ENCODE assay signal across 8 cellular contexts in the genomic region with DNA sequence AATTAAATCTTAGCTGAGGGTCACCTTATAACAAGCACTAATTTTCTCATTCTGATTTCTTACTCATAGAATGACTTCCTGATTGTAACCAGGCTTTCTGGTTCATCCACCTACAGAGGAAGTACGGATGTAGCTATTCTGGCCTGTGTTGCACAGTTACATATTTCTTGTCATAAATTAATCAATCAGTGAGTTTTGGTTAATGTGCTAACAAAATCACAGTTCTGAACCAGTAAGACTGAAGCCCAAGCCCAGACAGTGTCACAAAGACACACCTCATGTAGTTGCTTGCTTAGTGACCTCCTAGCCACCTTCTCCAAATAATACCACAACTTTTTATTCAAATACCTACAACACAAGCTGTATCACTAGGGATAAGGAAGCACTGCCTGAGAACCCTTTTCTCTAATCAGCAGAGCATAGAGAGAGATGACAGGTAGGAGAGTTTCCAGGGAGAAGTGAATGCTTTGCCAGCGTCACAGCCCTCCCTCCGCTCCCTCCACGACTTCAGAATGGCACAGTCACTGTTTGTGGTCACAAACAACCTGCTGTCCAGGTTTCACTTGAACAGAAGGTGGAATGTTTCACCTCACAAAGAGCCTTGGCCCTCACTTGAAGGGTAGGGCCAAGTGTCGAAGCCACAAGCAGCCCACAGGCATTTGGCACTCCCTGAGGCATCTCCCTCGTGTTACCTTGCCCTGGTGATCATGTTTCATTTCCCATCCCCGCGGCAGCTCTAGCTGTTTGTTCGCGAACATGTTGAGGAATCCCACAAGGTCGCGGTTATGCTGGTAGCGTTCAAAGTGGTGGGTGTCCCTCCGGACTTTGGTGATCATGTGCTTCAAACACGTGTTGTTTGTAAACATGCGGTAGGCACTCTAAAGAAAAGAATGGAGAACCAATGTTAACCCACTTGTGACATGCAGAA.
A peak's percentile ranks its signal among the peaks of the same experiment; 100 is the strongest.
DNase-seq lines count a peak whose midpoint lies in the region; ATAC-seq and TF ChIP-seq lines count a peak whose summit lies in the region.

No MANE protein-coding gene starts in this region.

- no TSS peak for BruUV-seq in A673 (replicated peaks; lab: Mats Ljungman, UMichigan)

- H3K9me3 ChIP-seq in left lung (no peaks in the 10 kb centered on the region), A673 (ENCODE audit: low read depth, low read length, poor library complexity, severe bottlenecking) (no peaks in the 10 kb centered on the region), aorta (ENCODE audit: control insufficient read depth, low read length) (no peaks in the 10 kb centered on the region)

- WGBS in aorta, 2 donors: 90% methylated on average over 16 of the region's 16 CpGs

- H3K27me3 ChIP-seq in left lung: no peaks in the 10 kb centered on the region
- H3K27me3 ChIP-seq in A673 (replicated peaks; ENCODE audit: insufficient read depth, low read depth, low read length, poor library complexity): no peaks in the 10 kb centered on the region
- H3K27me3 ChIP-seq in aorta (ENCODE audit: control insufficient read depth in 1 of 2, insufficient read depth in 2 of 2, low read length in 1 of 2): no peaks in the 10 kb centered on the region

- H3K27ac ChIP-seq in left lung (peak overlapping the region in 1 of 2 donors; percentile 46), A673 (ENCODE audit: low read depth, low read length, poor library complexity, severe bottlenecking) (no peak overlapping the region), aorta (ENCODE audit: low read depth in 1 of 2, low read length in 2 of 2) (no peak overlapping the region)

- peaks cover 5 to 14% of the 10 kb centered on the region in 2 donors for H3K4me1 ChIP-seq in left lung
- H3K4me1 ChIP-seq in A673 (ENCODE audit: insufficient read depth, low read length, poor library complexity, severe bottlenecking): no peaks in the 10 kb centered on the region
- peaks cover 0 to 2% of the 10 kb centered on the region in 2 donors for H3K4me1 ChIP-seq in aorta (ENCODE audit: control insufficient read depth in 1 of 2, insufficient read depth in 2 of 2, low read length in 2 of 2)

- no peaks in the 10 kb centered on the region for H3K36me3 ChIP-seq in left lung
- no peaks in the 10 kb centered on the region for H3K36me3 ChIP-seq in A673 (ENCODE audit: insufficient read depth, low read length, poor library complexity, severe bottlenecking)
- no peaks in the 10 kb centered on the region for H3K36me3 ChIP-seq in aorta (ENCODE audit: control insufficient read depth in 1 of 2, insufficient read depth in 2 of 2, low read length in 1 of 2)

- intact Hi-C loops in left lung (cut with DNase I): no loop called here
- intact Hi-C loops in A673 (cut with micrococcal nuclease; ENCODE audit: unreplicated experiment): no loop called here
- intact Hi-C loops in aorta (cut with DNase I): loop anchor here in 1 of 2 donors (10.0 kb wide), 1 partner anchor 303 kb away; a partner anchor contains a TSS

- peak; percentile 58 for ATAC-seq in HG02759 (IDR thresholded peaks at IDR 0.05; ENCODE audit: unreplicated experiment)
- ATAC-seq in left lung: peak; percentile 75
- ATAC-seq in HG02763 (IDR thresholded peaks at IDR 0.05; ENCODE audit: unreplicated experiment): no peak
- ATAC-seq in HG02623 (IDR thresholded peaks at IDR 0.05; ENCODE audit: unreplicated experiment): no peak
- ATAC-seq in aorta (ENCODE audit: low FRiP score): no peak

- DNase-seq in GM12865 (ENCODE audit: low read depth) (peak; percentile 58), SW480 (ENCODE audit: low spot score) (peak; percentile 97), left lung (peak; percentile 41 to 57), A673 (ENCODE audit: low spot score) (no peak), aorta (no peak)

- H3K4me3 ChIP-seq in GM12865 (ENCODE audit: low read depth, low read length): no peak overlapping the region
- no peak overlapping the region for H3K4me3 ChIP-seq in left lung
- no peak overlapping the region for H3K4me3 ChIP-seq in A673 (ENCODE audit: low read depth, low read length, poor library complexity, severe bottlenecking)
- no peak overlapping the region for H3K4me3 ChIP-seq in aorta (ENCODE audit: low read length in 2 of 2)

- POLR2A ChIA-PET in A673 (lab: Charles Lee; ENCODE audit: low non-redundant PET): no interaction called here

- CTCF ChIA-PET in A673 (lab: Charles Lee): no interaction called here

- TF ChIP-seq CTCF in GM12865 (IDR thresholded peaks at IDR 0.05; ENCODE audit: insufficient read depth, low read depth, low read length, missing control alignments): no peak
- TF ChIP-seq CTCF in left lung (IDR thresholded peaks at IDR 0.05): no peak
- no peak for TF ChIP-seq CTCF in A673 (conservative IDR thresholded peaks at IDR 0.05; ENCODE audit: low read depth, low read length)

Comparison
In these comparisons a context has a peak if more than half of its experiments do, and no peak if none do; other contexts are left out.
1. DNase-seq: peak in GM12865 (single experiment), SW480 (single experiment) and left lung (2 of 2); none in A673 (single experiment) and aorta (0 of 2).
2. ATAC-seq: peak in HG02759 (single experiment) and left lung (single experiment); none in HG02763 (single experiment), HG02623 (single experiment) and aorta (single experiment).